1 cellular context compared by ENCODE assay signal in genomic region chr16:48099455-48099854, GRCh38.
A peak's percentile ranks its signal among the peaks of the same experiment; 100 is the strongest.
TF ChIP-seq lines count a peak whose summit lies in the region.

No MANE protein-coding gene starts in this region.

TF ChIP-seq in GM12878, 131 proteins besides CTCF, POLR2A, EP300 and RAD21:
- TF ChIP-seq YY1 (IDR thresholded peaks at IDR 0.05; ENCODE audit: low read depth, low read length) (peak; percentile 79), RAD51 (IDR thresholded peaks at IDR 0.05) (peak; percentile 68), USF1 (IDR thresholded peaks at IDR 0.05; ENCODE audit: borderline replicate concordance, extremely low read length, insufficient read depth, low read depth, low read length) (peak; percentile 68), PBX3 (IDR thresholded peaks at IDR 0.05; ENCODE audit: insufficient replicate concordance, low read depth, low read length) (no peak), SIX5 (IDR thresholded peaks at IDR 0.05; ENCODE audit: low read depth, low read length, severe bottlenecking) (peak; percentile 57), BRCA1 (IDR thresholded peaks at IDR 0.05; ENCODE audit: low read depth, low read length) (no peak), HCFC1 (IDR thresholded peaks at IDR 0.05; ENCODE audit: low read length) (peak; percentile 61), ATF7 (IDR thresholded peaks at IDR 0.05; ENCODE audit: low read depth) (no peak), PML (IDR thresholded peaks at IDR 0.05; ENCODE audit: low read length) (no peak), ZNF687 (IDR thresholded peaks at IDR 0.05) (peak; percentile 38; the same call in 1 of the 2 replicates), PRDM15 (CRISPR knock-in tag; IDR thresholded peaks at IDR 0.05) (no peak), USF2 (IDR thresholded peaks at IDR 0.05; ENCODE audit: borderline replicate concordance, low read depth, low read length) (peak; percentile 32; the same call in 1 of the 2 replicates)
